9 cellular contexts compared by ENCODE assay signal in the genomic region with DNA sequence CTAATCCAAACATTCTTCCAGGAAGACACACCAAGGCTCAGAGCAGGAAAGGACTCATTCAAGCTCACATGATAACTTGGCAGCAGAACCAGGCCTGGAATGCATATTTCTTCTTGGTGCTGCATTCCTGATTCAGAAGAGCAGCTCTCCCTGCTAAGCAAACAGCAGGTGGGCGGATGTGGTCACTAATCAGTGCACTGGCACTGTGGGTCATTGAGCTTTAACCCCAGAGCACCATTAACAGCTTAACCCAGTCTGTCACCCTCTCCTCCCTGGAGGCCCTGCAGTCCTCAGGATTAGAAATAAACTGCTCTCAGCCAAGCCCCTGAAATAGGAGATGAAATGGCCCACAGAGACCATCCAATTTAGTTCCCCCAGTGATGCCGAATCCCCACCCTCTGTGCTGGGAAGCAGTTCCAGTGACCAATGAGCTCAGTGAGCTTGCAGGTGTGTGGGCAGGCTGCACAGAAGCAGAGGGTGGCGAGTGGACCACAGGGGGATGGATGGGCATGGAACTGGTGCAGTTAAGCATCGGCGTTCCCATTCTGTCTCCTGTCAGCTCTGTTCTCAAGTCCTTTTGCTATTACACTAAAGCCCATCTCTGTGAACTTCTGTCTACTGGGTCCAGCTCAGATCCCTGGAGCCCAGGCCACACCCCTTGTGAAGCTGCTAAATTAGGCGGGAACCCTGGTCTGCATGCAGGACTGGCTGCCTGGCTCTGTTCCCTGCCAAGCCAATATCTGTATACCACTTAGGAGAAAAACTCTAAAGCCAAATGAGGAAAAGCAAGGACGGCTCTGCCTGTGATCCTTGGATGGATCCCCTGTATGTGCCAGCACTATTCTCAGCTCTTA. TPM values are rescaled to one million over a fixed set of nuclear protein-coding genes. Genes with fewer than 3 reads are reported as not detected.
A peak's percentile ranks its signal among the peaks of the same experiment; 100 is the strongest.
DNase-seq lines count a peak whose midpoint lies in the region; ATAC-seq and TF ChIP-seq lines count a peak whose summit lies in the region.
"Had no signal": no experiment of that assay in that cellular context is flagged by ENCODE, and none has a peak within 500 bp of the region (broad histone marks: within the 10 kb centered on the region; RNA-seq: fewer than 3 reads in every experiment).

No MANE protein-coding gene starts in this region.

- ATAC-seq in GM18519 (IDR thresholded peaks at IDR 0.05; ENCODE audit: low FRiP score, unreplicated experiment): no peak
- ATAC-seq in natural killer cell treated with Interleukin-12 subunit alpha and Interleukin-12 subunit beta and Interleukin-15 and Interleukin-18, amount 100 ng/mL, for 72 hours: no peak
- no peak for ATAC-seq in HG02588 (IDR thresholded peaks at IDR 0.05; ENCODE audit: unreplicated experiment)

- H3K36me3 ChIP-seq in brain microvascular endothelial cell (replicated peaks): no peaks in the 10 kb centered on the region

- no peak for TF ChIP-seq CTCF in brain microvascular endothelial cell (IDR thresholded peaks at IDR 0.05; ENCODE audit: low read depth, low read length, missing control alignments)

- peaks cover 13 to 14% of the 10 kb centered on the region in 2 donors for H3K4me1 Mint-ChIP-seq in natural killer cell treated with Interleukin-12 subunit alpha and Interleukin-12 subunit beta and Interleukin-15 and Interleukin-18, amount 100 ng/mL, for 72 hours (ENCODE audit: low read depth in 2 of 2)

- no peak overlapping the region for H3K4me3 ChIP-seq in brain microvascular endothelial cell (ENCODE audit: low read depth, low read length)

- no peak overlapping the region for H3K27ac Mint-ChIP-seq in natural killer cell treated with Interleukin-12 subunit alpha and Interleukin-12 subunit beta and Interleukin-15 and Interleukin-18, amount 100 ng/mL, for 72 hours

- in situ Hi-C loops in brain microvascular endothelial cell (cut with HindIII; ENCODE audit: low pct_ligation_motif_present, low sequenced_read_pairs): no loop called here

- no peaks in the 10 kb centered on the region for H3K9me3 Mint-ChIP-seq in natural killer cell treated with Interleukin-12 subunit alpha and Interleukin-12 subunit beta and Interleukin-15 and Interleukin-18, amount 100 ng/mL, for 72 hours
- H3K9me3 Mint-ChIP-seq: CD4-positive, alpha-beta memory T cell had no signal

- H3K27ac ChIP-seq in brain microvascular endothelial cell (no peak overlapping the region), layer of hippocampus (ENCODE audit: low read depth, low read length) (peak overlapping the region; percentile 12)

- no peaks in the 10 kb centered on the region for H3K36me3 Mint-ChIP-seq in natural killer cell treated with Interleukin-12 subunit alpha and Interleukin-12 subunit beta and Interleukin-15 and Interleukin-18, amount 100 ng/mL, for 72 hours
- H3K36me3 Mint-ChIP-seq: CD4-positive, alpha-beta memory T cell had no signal

- no peak overlapping the region for H3K4me3 Mint-ChIP-seq in natural killer cell treated with Interleukin-12 subunit alpha and Interleukin-12 subunit beta and Interleukin-15 and Interleukin-18, amount 100 ng/mL, for 72 hours
- H3K4me3 Mint-ChIP-seq: CD4-positive, alpha-beta memory T cell had no signal

- H3K27me3 ChIP-seq in brain microvascular endothelial cell (replicated peaks) (no peaks in the 10 kb centered on the region), layer of hippocampus (ENCODE audit: control insufficient read depth, insufficient read depth, low read length) (no peaks in the 10 kb centered on the region)

- H3K27me3 Mint-ChIP-seq in natural killer cell treated with Interleukin-12 subunit alpha and Interleukin-12 subunit beta and Interleukin-15 and Interleukin-18, amount 100 ng/mL, for 72 hours: no peaks in the 10 kb centered on the region
- H3K27me3 Mint-ChIP-seq: CD4-positive, alpha-beta memory T cell had no signal

- DNase-seq in AG08395 (ENCODE audit: low spot score) (peak; percentile 88), HT-29 (ENCODE audit: low spot score) (peak; percentile 85), brain microvascular endothelial cell (peak; percentile 87), NCI-H187 (lab: John Stamatoyannopoulos, UW) (no peak)
- DNase-seq in natural killer cell treated with Interleukin-12 subunit alpha and Interleukin-12 subunit beta and Interleukin-15 and Interleukin-18, amount 100 ng/mL, for 72 hours (ENCODE audit: low spot score): no peak
- DNase-seq: CD4-positive, alpha-beta memory T cell had no signal

RNA-seq across cellular contexts. Expression of a gene that starts 16.6 kb away (rescaled TPM):
- 2.3 and 2.4 TPM in 2 replicates for total RNA-seq in HT-29 (2014; rRNA removed; shearing (Covaris generic))
- 10 to 100 TPM in 1 of 2 donors, 1 to 10 TPM in 1; 7.7 to 12.7 TPM for total RNA-seq in natural killer cell treated with Interleukin-12 subunit alpha and Interleukin-12 subunit beta and Interleukin-15 and Interleukin-18, amount 100 ng/mL, for 72 hours

Comparison
In these comparisons a context has a peak if more than half of its experiments do, and no peak if none do; other contexts are left out.
1. DNase-seq: peak in AG08395 (single experiment), HT-29 (single experiment) and brain microvascular endothelial cell (single experiment); none in NCI-H187 (0 of 2) and natural killer cell treated with Interleukin-12 subunit alpha and Interleukin-12 subunit beta and Interleukin-15 and Interleukin-18, amount 100 ng/mL, for 72 hours (single experiment).